Comparison of ENCODE assay signal across 8 cellular contexts in the genomic region with DNA sequence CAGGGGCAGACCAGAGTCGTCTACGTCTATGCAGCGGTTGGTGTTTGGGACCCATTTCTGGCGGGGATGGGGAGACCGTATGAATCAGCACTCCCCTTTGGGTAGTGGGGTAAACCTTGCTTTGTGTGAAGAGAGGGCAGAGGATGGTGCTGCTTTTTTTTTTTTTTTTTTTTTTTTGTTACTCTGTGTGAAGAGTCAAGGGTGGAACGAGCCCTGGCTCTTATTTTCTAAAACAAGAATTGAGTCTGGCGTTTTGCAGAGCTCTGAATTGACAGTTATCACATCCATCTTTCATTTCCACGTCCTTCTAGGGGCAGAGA. TPM values are rescaled to one million over a fixed set of nuclear protein-coding genes. Genes with fewer than 3 reads are reported as not detected.
DNase-seq lines count a peak whose midpoint lies in the region; FAIRE-seq and TF ChIP-seq lines count a peak whose summit lies in the region.

No MANE protein-coding gene starts in this region.

- H3K27ac Mint-ChIP-seq in activated naive CD8-positive, alpha-beta T cell = peak overlapping the region; percentile 92

- H3K79me2 ChIP-seq in ACC112 (ENCODE audit: control insufficient read depth, insufficient read depth, low read length, unreplicated experiment) (peaks cover 57% of the 10 kb centered on the region), keratinocyte (ENCODE audit: control insufficient read depth, insufficient read depth, low read length) (peaks cover 59% of the 10 kb centered on the region)

- peak overlapping the region; percentile 81 for H3K4me3 ChIP-seq in ACC112 (ENCODE audit: low read depth, low read length)
- H3K4me3 ChIP-seq in HUES6 (ENCODE audit: low read depth, low read length) = peak overlapping the region; percentile 100
- peak overlapping the region; percentile 72 to 90 (median 88) for H3K4me3 ChIP-seq in keratinocyte (ENCODE audit: control insufficient read depth in 2 of 3, extremely low read depth in 1 of 3, insufficient read depth in 2 of 3, low read depth in 1 of 3, low read length in 3 of 3)
- H3K4me3 ChIP-seq in suprapubic skin = peak overlapping the region; percentile 93

- no peaks in the 10 kb centered on the region for H3K9me3 ChIP-seq in HUES6 (ENCODE audit: control insufficient read depth, insufficient read depth, low read depth, low read length)
- no peaks in the 10 kb centered on the region for H3K9me3 ChIP-seq in keratinocyte (ENCODE audit: control insufficient read depth, low read depth, low read length)
- H3K9me3 ChIP-seq in suprapubic skin = no peaks in the 10 kb centered on the region

- no peaks in the 10 kb centered on the region for H3K27me3 Mint-ChIP-seq in activated naive CD8-positive, alpha-beta T cell

- H4K20me1 ChIP-seq in keratinocyte (ENCODE audit: control insufficient read depth, extremely low read depth, insufficient read depth, low read length) = peaks cover under 1% of the 10 kb centered on the region

- no peak for DNase-seq in keratinocyte (ENCODE audit: low read depth, low spot score)
- DNase-seq in suprapubic skin (ENCODE audit: low spot score in 2 of 2) = no peak
- DNase-seq in globus pallidus (ENCODE audit: low spot score) = no peak
- DNase-seq in hippocampal formation (lab: John Stamatoyannopoulos, UW) = no peak
- no peak for DNase-seq in GM12892 (ENCODE audit: insufficient read length)

- peak overlapping the region; percentile 99 for H3K4me3 Mint-ChIP-seq in activated naive CD8-positive, alpha-beta T cell

- no peak for FAIRE-seq in keratinocyte (lab: Jason Lieb, UNC)
- FAIRE-seq in GM12892 (lab: Jason Lieb, UNC) = no peak

- no peaks in the 10 kb centered on the region for H3K9me3 Mint-ChIP-seq in activated naive CD8-positive, alpha-beta T cell (ENCODE audit: low read depth)

- no peak for TF ChIP-seq POLR2A in suprapubic skin (IDR thresholded peaks at IDR 0.05)
- no peak for TF ChIP-seq POLR2A in GM12892 (IDR thresholded peaks at IDR 0.05; ENCODE audit: low read depth, low read length)

- H3K27me3 ChIP-seq in ACC112 (ENCODE audit: insufficient read depth, low read length) (no peaks in the 10 kb centered on the region), HUES6 (ENCODE audit: control insufficient read depth, insufficient read depth, low read length) (no peaks in the 10 kb centered on the region), keratinocyte (ENCODE audit: control insufficient read depth, extremely low read depth, insufficient read depth, low read length) (no peaks in the 10 kb centered on the region), suprapubic skin (no peaks in the 10 kb centered on the region)

- peaks cover under 1% of the 10 kb centered on the region for H3K9me1 ChIP-seq in keratinocyte (ENCODE audit: control insufficient read depth, extremely low read depth, insufficient read depth, low read length)

- 1% methylated on average over 8 of the region's 8 CpGs for WGBS in suprapubic skin

- TF ChIP-seq CTCF in keratinocyte (optimal IDR thresholded peaks at IDR 0.05 in 1 of 3, IDR thresholded peaks at IDR 0.05 in 1 of 3, conservative IDR thresholded peaks at IDR 0.05 in 1 of 3; ENCODE audit: extremely low read depth in 1 of 3, insufficient read depth in 2 of 3, low read length in 3 of 3) (no peak), suprapubic skin (IDR thresholded peaks at IDR 0.05) (no peak)

- H3K4me1 ChIP-seq in ACC112 (ENCODE audit: control insufficient read depth, insufficient read depth, low read length, unreplicated experiment) = peaks cover 50% of the 10 kb centered on the region
- peaks cover 36% of the 10 kb centered on the region for H3K4me1 ChIP-seq in HUES6 (ENCODE audit: control insufficient read depth, insufficient read depth, low read length)
- peaks cover 53% of the 10 kb centered on the region for H3K4me1 ChIP-seq in keratinocyte (ENCODE audit: control insufficient read depth, extremely low read depth, insufficient read depth, low read length)
- H3K4me1 ChIP-seq in suprapubic skin = peaks cover 66% of the 10 kb centered on the region

- H3K4me1 Mint-ChIP-seq in activated naive CD8-positive, alpha-beta T cell (ENCODE audit: low read depth) = peaks cover 60% of the 10 kb centered on the region

- H3K9ac ChIP-seq in HUES6 (ENCODE audit: low read length) (peak overlapping the region; percentile 89), keratinocyte (ENCODE audit: control insufficient read depth, extremely low read depth, insufficient read depth, low read length) (peak overlapping the region; percentile 84)

- no peaks in the 10 kb centered on the region for H3K36me3 Mint-ChIP-seq in activated naive CD8-positive, alpha-beta T cell

- no peaks in the 10 kb centered on the region for H3K36me3 ChIP-seq in ACC112 (ENCODE audit: insufficient read depth, low read length)
- H3K36me3 ChIP-seq in HUES6 (ENCODE audit: control insufficient read depth, insufficient read depth, low read length) = no peaks in the 10 kb centered on the region; the same call in 1 of the 2 replicates
- no peaks in the 10 kb centered on the region for H3K36me3 ChIP-seq in keratinocyte (ENCODE audit: control insufficient read depth in 2 of 2, extremely low read depth in 1 of 2, insufficient read depth in 2 of 2, low read length in 2 of 2)
- no peaks in the 10 kb centered on the region for H3K36me3 ChIP-seq in suprapubic skin

- dilution Hi-C loops in keratinocyte (cut with MboI; ENCODE audit: extremely low pct_ligation_motif_present, low sequenced_read_pairs) = no loop called here

- H2AFZ ChIP-seq in ACC112 (ENCODE audit: low read length, unreplicated experiment) = no peak overlapping the region
- no peak overlapping the region for H2AFZ ChIP-seq in keratinocyte (ENCODE audit: control insufficient read depth, low read length)

- peak overlapping the region; percentile 66 for H3K4me2 ChIP-seq in keratinocyte (ENCODE audit: control insufficient read depth, extremely low read depth, insufficient read depth, low read depth, low read length)

- peak overlapping the region; percentile 78; the same call in 1 of the 2 replicates for H3K27ac ChIP-seq in ACC112 (ENCODE audit: low read depth, low read length)
- H3K27ac ChIP-seq in HUES6 (ENCODE audit: low read depth, low read length) = peak overlapping the region; percentile 86; the same call in 1 of the 2 replicates
- peak overlapping the region; percentile 62 for H3K27ac ChIP-seq in keratinocyte (ENCODE audit: control insufficient read depth, insufficient read depth, low read length)
- H3K27ac ChIP-seq in suprapubic skin = peak overlapping the region; percentile 98

- no peak for TF ChIP-seq EP300 in suprapubic skin (IDR thresholded peaks at IDR 0.05)

RNA-seq across cellular contexts. Expression of gene SLAIN2, which starts 1.2 kb away (rescaled TPM):
- 57.0 to 72.4 TPM (median 69.1 TPM) in 3 replicates for polyA plus RNA-seq in keratinocyte
- polyA plus RNA-seq in keratinocyte (2011; ENCODE audit: low read depth) = 165 TPM
- 66.9 and 127 TPM in 2 replicates for polyA plus RNA-seq in keratinocyte (2011; cell fraction: cytosol; rRNA removed)
- 86.3 and 92.6 TPM in 2 replicates for polyA plus RNA-seq in keratinocyte (2011; cell fraction: nucleus; rRNA removed)
- 61.0 and 120 TPM in 2 replicates for polyA plus RNA-seq in keratinocyte (2012; ENCODE audit: low replicate concordance)
- polyA minus RNA-seq in keratinocyte = 45.3 to 69.1 TPM (median 46.9 TPM) in 3 replicates
- polyA minus RNA-seq in keratinocyte (2011; cell fraction: cytosol; rRNA and poly(A)+ RNA removed) = 22.8 TPM
- 28.4 and 62.3 TPM in 2 replicates for polyA minus RNA-seq in keratinocyte (2011; cell fraction: nucleus; rRNA and poly(A)+ RNA removed)
- total RNA-seq in suprapubic skin = 100 to 1,000 TPM in 3 of 4 donors, 10 to 100 TPM in 1; 84.7 to 167 (median 147) TPM
- 35.2 TPM for polyA plus RNA-seq in GM12892 (2012; ENCODE audit: missing spikeins)
